In the genomic region with DNA sequence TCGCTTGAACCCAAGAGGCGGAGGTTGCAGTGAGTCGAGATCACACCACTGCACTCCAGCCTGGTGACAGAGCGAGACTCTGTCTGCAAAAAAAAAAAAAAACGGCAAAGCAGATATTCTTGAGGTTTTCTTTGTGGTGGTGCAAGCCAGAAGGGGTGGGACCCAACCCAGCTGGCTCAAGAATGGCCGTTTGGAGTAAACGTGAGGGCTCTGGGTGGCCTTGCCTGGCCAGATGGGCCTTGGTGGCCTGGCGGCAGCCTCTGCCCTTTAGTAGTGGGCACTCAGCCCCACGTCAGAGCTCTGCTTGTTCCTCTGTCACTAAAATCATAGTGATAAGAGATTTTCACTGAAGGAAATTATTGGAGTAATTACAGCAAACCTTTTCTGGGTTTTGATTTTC, we compare ENCODE assay signal across 21 cellular contexts.
"Had no signal": no experiment of that assay in that cellular context is flagged by ENCODE, and none has a peak within 500 bp of the region (broad histone marks: within the 10 kb centered on the region; RNA-seq: fewer than 3 reads in every experiment).

No MANE protein-coding gene starts in this region.

- H3K9me3 Mint-ChIP-seq: activated naive CD8-positive, alpha-beta T cell treated with anti-CD3 and anti-CD28 coated beads for 36 hours; activated T-cell treated with anti-CD3 and anti-CD28 coated beads, Interleukin-2, amount 50 U/mL, for 24 hours; T-helper 2 cell treated with Interferon-gamma antibody and Interleukin-4, amounts not matched to agents 5 μg/mL and 100 μg/mL, for 36 hours had no signal

- H3K27ac Mint-ChIP-seq: activated CD8-positive, alpha-beta T cell treated with anti-CD3 and anti-CD28 coated beads, Interleukin-2, amount 10 ng/mL, durations not matched to agents 7 days and 5 days; activated naive CD8-positive, alpha-beta T cell treated with anti-CD3 and anti-CD28 coated beads for 36 hours; activated T-cell treated with anti-CD3 and anti-CD28 coated beads, Interleukin-2, amount 50 U/mL, for 24 hours; T-helper 2 cell treated with Interferon-gamma antibody and Interleukin-4, amounts not matched to agents 5 μg/mL and 100 μg/mL, for 36 hours had no signal

- H3K27me3 Mint-ChIP-seq: activated naive CD8-positive, alpha-beta T cell treated with anti-CD3 and anti-CD28 coated beads for 36 hours; activated T-cell treated with anti-CD3 and anti-CD28 coated beads, Interleukin-2, amount 50 U/mL, for 24 hours had no signal

- H3K27me3 ChIP-seq: heart right ventricle, upper lobe of right lung had no signal

- H3K4me3 Mint-ChIP-seq: activated CD8-positive, alpha-beta T cell treated with anti-CD3 and anti-CD28 coated beads, Interleukin-2, amount 10 ng/mL, durations not matched to agents 7 days and 5 days; activated naive CD8-positive, alpha-beta T cell treated with anti-CD3 and anti-CD28 coated beads for 36 hours; activated T-cell treated with anti-CD3 and anti-CD28 coated beads, Interleukin-2, amount 50 U/mL, for 24 hours; T-helper 2 cell treated with Interferon-gamma antibody and Interleukin-4, amounts not matched to agents 5 μg/mL and 100 μg/mL, for 36 hours had no signal

- ATAC-seq: activated CD8-positive, alpha-beta T cell treated with anti-CD3 and anti-CD28 coated beads, Interleukin-2, amount 10 ng/mL, durations not matched to agents 7 days and 5 days; SK-N-SH treated with all-trans-retinoic acid at 6 μM for 48 hours; stimulated activated naive CD8-positive, alpha-beta T cell treated with anti-CD3 and anti-CD28 coated beads, Interleukin-15, Interleukin-2, amounts not matched to agents 100 U/mL and 50 U/mL, for 24 hours; upper lobe of right lung had no signal

- H3K4me3 ChIP-seq: heart right ventricle, upper lobe of right lung had no signal

- H3K4me1 Mint-ChIP-seq: activated naive CD8-positive, alpha-beta T cell treated with anti-CD3 and anti-CD28 coated beads for 36 hours had no signal

- DNase-seq: activated CD4-positive, alpha-beta T cell treated with anti-CD3 and anti-CD28 coated beads, Interleukin-2, amount 50 U/mL, for 1 hour; activated CD4-positive, CD25-positive, alpha-beta regulatory T cell treated with anti-CD3 and anti-CD28 coated beads, Interleukin-2, amount 50 U/mL, for 72 hours; activated CD8-positive, alpha-beta T cell treated with anti-CD3 and anti-CD28 coated beads, Interleukin-2, amount 10 ng/mL, durations not matched to agents 7 days and 5 days; activated naive CD4-positive, alpha-beta T cell treated with Interleukin-2 at 50 U/mL for 16 hours; activated naive CD8-positive, alpha-beta T cell treated with anti-CD3 and anti-CD28 coated beads for 36 hours; activated T-cell treated with anti-CD3 and anti-CD28 coated beads, Interleukin-2, amount 50 U/mL, for 24 hours; amniotic stem cell; cortex of kidney; erythroblast; foreskin fibroblast; heart right ventricle; mesenchymal stem cell; nucleus accumbens; retina; stimulated activated CD4-positive, alpha-beta T cell treated with anti-CD3 and anti-CD28 coated beads, Interleukin-12 subunit alpha, Interleukin-12 subunit beta, amount 100 ng/mL, for 4 hours; stimulated activated CD4-positive, alpha-beta T cell treated with anti-CD3 and anti-CD28 coated beads, Interleukin-4, amount 100 ng/mL, for 4 hours; stimulated activated naive CD8-positive, alpha-beta T cell treated with anti-CD3 and anti-CD28 coated beads, Interleukin-15, Interleukin-2, amounts not matched to agents 100 U/mL and 50 U/mL, for 24 hours; upper lobe of right lung; WERI-Rb-1 had no signal

- H3K27ac ChIP-seq: heart right ventricle, upper lobe of right lung, WERI-Rb-1 had no signal

- H3K4me1 ChIP-seq: heart right ventricle, upper lobe of right lung had no signal

- H3K9me3 ChIP-seq: heart right ventricle, upper lobe of right lung had no signal
